30 cellular contexts compared by ENCODE assay signal in the genomic region with DNA sequence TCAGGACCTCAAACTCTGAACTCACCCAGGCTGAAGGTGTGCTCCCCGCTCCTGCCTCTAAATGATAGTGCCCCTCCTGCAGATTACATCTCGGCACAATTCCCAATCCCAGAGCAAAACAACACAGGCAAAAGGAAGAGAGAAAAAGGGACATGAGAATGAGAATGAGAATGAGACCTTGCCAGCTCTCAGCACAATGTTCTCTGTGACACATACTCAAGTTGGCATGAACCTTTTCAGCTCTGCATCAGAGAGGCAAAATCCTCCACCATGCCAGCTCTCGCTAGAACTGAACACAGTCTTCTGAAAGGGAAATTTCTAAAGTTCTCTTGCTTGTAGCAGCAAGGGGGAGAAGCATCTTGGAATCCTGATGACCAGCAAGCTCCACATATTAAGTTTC.
"Had no signal": no experiment of that assay in that cellular context is flagged by ENCODE, and none has a peak within 500 bp of the region (broad histone marks: within the 10 kb centered on the region; RNA-seq: fewer than 3 reads in every experiment).

No MANE protein-coding gene starts in this region.

- H3K27ac Mint-ChIP-seq: immature natural killer cell; mesothelial cell of epicardium; natural killer cell; nephron progenitor cell; neural progenitor cell; stimulated activated naive B cell treated with anti-CD40 and anti-IgM and Interleukin-4, amounts not matched to agents 10 μg/mL and 1 μg/mL and 100 μg/mL, for 72 hours had no signal

- H3K4me1 Mint-ChIP-seq: immature natural killer cell, mesothelial cell of epicardium, natural killer cell, nephron progenitor cell, neural progenitor cell had no signal

- DNase-seq: immature natural killer cell; kidney; left colon; left lung; lower lobe of right lung; mammary epithelial cell; mesendoderm; naive B cell; natural killer cell; nephron progenitor cell; pancreas; posterior cingulate gyrus; retina; right cardiac atrium; stimulated activated CD4-positive, alpha-beta T cell treated with anti-CD3 and anti-CD28 coated beads, Interleukin-12 subunit alpha, Interleukin-12 subunit beta, amount 100 ng/mL, for 4 hours; stimulated activated CD4-positive, alpha-beta T cell treated with anti-CD3 and anti-CD28 coated beads, Interleukin-15, amount 100 ng/mL, for 24 hours; stimulated activated CD4-positive, alpha-beta T cell treated with anti-CD3 and anti-CD28 coated beads, Interleukin-2, amount 100 ng/mL, for 24 hours; stimulated activated CD4-positive, alpha-beta T cell treated with anti-CD3 and anti-CD28 coated beads, Interleukin-4, amount 100 ng/mL, for 1 hour; stimulated activated naive B cell treated with anti-CD40 and anti-IgM and Interleukin-4, amounts not matched to agents 10 μg/mL and 1 μg/mL and 100 μg/mL, for 72 hours; stimulated activated naive CD8-positive, alpha-beta T cell treated with anti-CD3 and anti-CD28 coated beads, Interleukin-15, Interleukin-2, amounts not matched to agents 100 U/mL and 50 U/mL, for 24 hours; stomach; tibial artery; upper lobe of right lung had no signal

- H2AFZ ChIP-seq: neural progenitor cell had no signal

- H3K9me3 Mint-ChIP-seq: nephron progenitor cell, neural progenitor cell had no signal

- H3K9ac ChIP-seq: neural progenitor cell had no signal

- H3K4me1 ChIP-seq: left lung, lower lobe of right lung, neural progenitor cell, pancreas, prostate gland, stomach, suprapubic skin, tibial artery, upper lobe of right lung had no signal

- H3K36me3 Mint-ChIP-seq: immature natural killer cell; mesothelial cell of epicardium; naive B cell; natural killer cell; neural progenitor cell; stimulated activated naive B cell treated with anti-CD40 and anti-IgM and Interleukin-4, amounts not matched to agents 10 μg/mL and 1 μg/mL and 100 μg/mL, for 72 hours had no signal

- H3K4me3 Mint-ChIP-seq: immature natural killer cell; mesothelial cell of epicardium; naive B cell; natural killer cell; nephron progenitor cell; neural progenitor cell; stimulated activated naive B cell treated with anti-CD40 and anti-IgM and Interleukin-4, amounts not matched to agents 10 μg/mL and 1 μg/mL and 100 μg/mL, for 72 hours had no signal

- H3K36me3 ChIP-seq: left lung, lower lobe of right lung, neural progenitor cell, pancreas, prostate gland, stomach, suprapubic skin, thoracic aorta, tibial artery, upper lobe of right lung had no signal

- H3K27ac ChIP-seq: left lung, lower lobe of right lung, neural progenitor cell, pancreas, prostate gland, skin epidermis, stomach, suprapubic skin, thoracic aorta, tibial artery, upper lobe of right lung had no signal

- H3K27me3 Mint-ChIP-seq: naive B cell had no signal

- H3K4me3 ChIP-seq: left lung, lower lobe of right lung, neural progenitor cell, pancreas, prostate gland, skin epidermis, stomach, suprapubic skin, thoracic aorta, tibial artery, upper lobe of right lung had no signal

- H3K9me3 ChIP-seq: left lung, lower lobe of right lung, pancreas, prostate gland, stomach, suprapubic skin, thoracic aorta, tibial artery, upper lobe of right lung had no signal

- H3K27me3 ChIP-seq: neural progenitor cell, pancreas, suprapubic skin had no signal

- H3K4me2 ChIP-seq: neural progenitor cell had no signal

- ATAC-seq: left colon; left lung; lower lobe of right lung; natural killer cell; pancreas; right cardiac atrium; sciatic nerve; stimulated activated naive B cell treated with anti-CD40 and anti-IgM and Interleukin-4, amounts not matched to agents 10 μg/mL and 1 μg/mL and 100 μg/mL, for 72 hours; stimulated activated naive CD8-positive, alpha-beta T cell treated with anti-CD3 and anti-CD28 coated beads, Interleukin-15, Interleukin-2, amounts not matched to agents 100 U/mL and 50 U/mL, for 24 hours; upper lobe of right lung had no signal
